Comparison of ENCODE assay signal across 8 cellular contexts in genomic region chr1:100539836-100540536, GRCh38. TPM values are rescaled to one million over a fixed set of nuclear protein-coding genes. Genes with fewer than 3 reads are reported as not detected.
DNase-seq lines count a peak whose midpoint lies in the region; ATAC-seq and TF ChIP-seq lines count a peak whose summit lies in the region.

No MANE protein-coding gene starts in this region.

- CTCF ChIA-PET in AG04449 (lab: Yijun Ruan, JAX) = no interaction called here

- no peaks in the 10 kb centered on the region for H3K9me3 ChIP-seq in iPS DF 6.9 (ENCODE audit: control insufficient read depth, insufficient read depth, low read length)

- peaks cover 35% of the 10 kb centered on the region for H3K27me3 ChIP-seq in iPS DF 6.9 (ENCODE audit: control insufficient read depth, insufficient read depth, low read length)

- ATAC-seq in GM18511 (IDR thresholded peaks at IDR 0.05; ENCODE audit: unreplicated experiment) (peak; percentile 4), GM21423 (IDR thresholded peaks at IDR 0.05; ENCODE audit: unreplicated experiment) (no peak)

- peaks cover 14% of the 10 kb centered on the region for H3K4me1 Mint-ChIP-seq in activated naive CD8-positive, alpha-beta T cell treated with anti-CD3 and anti-CD28 coated beads for 36 hours

- no peaks in the 10 kb centered on the region for H3K9me3 Mint-ChIP-seq in activated naive CD8-positive, alpha-beta T cell treated with anti-CD3 and anti-CD28 coated beads for 36 hours

- no CpG with 5 or more reads among the region's 57 CpGs for WGBS in iPS DF 6.9 (ENCODE audit: insufficient coverage, insufficient read length)

- no peak for TF ChIP-seq CTCF in AG04449 (IDR thresholded peaks at IDR 0.05; ENCODE audit: insufficient read depth, low read length, missing control alignments)

- H3K36me3 ChIP-seq in iPS DF 6.9 (ENCODE audit: control insufficient read depth, insufficient read depth, low read length) = no peaks in the 10 kb centered on the region

- DNase-seq in AG04449 (ENCODE audit: low read depth, low spot score) (no peak), iPS DF 6.9 (ENCODE audit: low read depth, low spot score) (no peak), NCI-H774 (lab: John Stamatoyannopoulos, UW) (no peak), foreskin melanocyte (no peak)
- no peak for DNase-seq in activated naive CD8-positive, alpha-beta T cell treated with anti-CD3 and anti-CD28 coated beads for 36 hours
- DNase-seq in stimulated activated CD4-positive, alpha-beta T cell treated with anti-CD3 and anti-CD28 coated beads, Interleukin-4, amount 100 ng/mL, for 1 hour = peak; percentile 8

- H3K4me3 ChIP-seq in AG04449 (ENCODE audit: low read depth, low read length) (peak overlapping the region; percentile 52), iPS DF 6.9 (ENCODE audit: low read length) (peak overlapping the region; percentile 16; the same call in 1 of the 2 replicates)

- H3K27ac Mint-ChIP-seq in activated naive CD8-positive, alpha-beta T cell treated with anti-CD3 and anti-CD28 coated beads for 36 hours = no peak overlapping the region

- peaks cover 3% of the 10 kb centered on the region; the same call in 1 of the 2 replicates for H3K4me1 ChIP-seq in iPS DF 6.9 (ENCODE audit: control insufficient read depth, insufficient read depth, low read length)

- peaks cover 67% of the 10 kb centered on the region for H3K27me3 Mint-ChIP-seq in activated naive CD8-positive, alpha-beta T cell treated with anti-CD3 and anti-CD28 coated beads for 36 hours

- peak overlapping the region; percentile 61 for H3K4me3 Mint-ChIP-seq in activated naive CD8-positive, alpha-beta T cell treated with anti-CD3 and anti-CD28 coated beads for 36 hours

- POLR2A ChIA-PET in AG04449 (lab: Yijun Ruan, JAX) = no interaction called here

- H3K36me3 Mint-ChIP-seq in activated naive CD8-positive, alpha-beta T cell treated with anti-CD3 and anti-CD28 coated beads for 36 hours = no peaks in the 10 kb centered on the region

- no peak overlapping the region for H3K27ac ChIP-seq in iPS DF 6.9 (ENCODE audit: low read length)

RNA-seq across cellular contexts. Expression of gene GPR88, which starts 2.0 kb away (rescaled TPM):
- under 1 TPM in 1 of 2 experiments, not detected in 1; 0.08 TPM for total RNA-seq in activated naive CD8-positive, alpha-beta T cell treated with anti-CD3 and anti-CD28 coated beads for 36 hours
